In the genomic region with DNA sequence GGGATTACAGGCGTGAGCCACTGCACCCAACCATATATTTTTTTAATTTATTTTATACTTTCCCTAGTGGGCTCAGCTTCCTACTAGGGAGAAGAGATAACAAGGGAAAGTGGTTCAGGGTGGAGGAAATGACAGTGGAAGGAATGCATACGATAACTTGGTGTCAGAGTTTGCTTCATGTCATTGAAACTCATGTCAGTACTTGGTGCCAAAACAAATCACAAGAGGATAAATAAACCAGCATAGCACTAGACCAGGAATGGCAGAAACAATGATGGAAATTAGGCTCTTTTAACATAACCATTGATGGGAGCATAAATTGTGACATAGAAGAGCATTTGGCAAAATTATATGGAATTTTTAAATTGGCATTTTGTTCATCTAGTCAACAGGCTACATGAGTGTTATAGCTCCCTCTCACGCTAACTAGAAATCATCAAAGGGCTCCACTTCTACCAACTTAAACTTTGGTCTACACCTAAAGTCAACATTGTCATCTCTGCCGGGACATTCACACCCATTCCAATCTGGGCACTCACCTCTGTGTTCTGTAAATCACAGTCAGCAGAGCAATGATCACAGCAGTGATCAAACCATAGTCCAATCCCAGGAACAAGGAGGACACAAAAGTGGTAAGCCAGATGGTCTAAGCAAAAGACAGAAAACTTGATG, we compare ENCODE assay signal across 1 cellular context.
A peak's percentile ranks its signal among the peaks of the same experiment; 100 is the strongest.
TF ChIP-seq lines count a peak whose summit lies in the region.

No MANE protein-coding gene starts in this region.

TF ChIP-seq in HepG2, 621 proteins besides CTCF, POLR2A, EP300 and RAD21 (continued from another document and continues in another):
- TF ChIP-seq, protein P1, sequence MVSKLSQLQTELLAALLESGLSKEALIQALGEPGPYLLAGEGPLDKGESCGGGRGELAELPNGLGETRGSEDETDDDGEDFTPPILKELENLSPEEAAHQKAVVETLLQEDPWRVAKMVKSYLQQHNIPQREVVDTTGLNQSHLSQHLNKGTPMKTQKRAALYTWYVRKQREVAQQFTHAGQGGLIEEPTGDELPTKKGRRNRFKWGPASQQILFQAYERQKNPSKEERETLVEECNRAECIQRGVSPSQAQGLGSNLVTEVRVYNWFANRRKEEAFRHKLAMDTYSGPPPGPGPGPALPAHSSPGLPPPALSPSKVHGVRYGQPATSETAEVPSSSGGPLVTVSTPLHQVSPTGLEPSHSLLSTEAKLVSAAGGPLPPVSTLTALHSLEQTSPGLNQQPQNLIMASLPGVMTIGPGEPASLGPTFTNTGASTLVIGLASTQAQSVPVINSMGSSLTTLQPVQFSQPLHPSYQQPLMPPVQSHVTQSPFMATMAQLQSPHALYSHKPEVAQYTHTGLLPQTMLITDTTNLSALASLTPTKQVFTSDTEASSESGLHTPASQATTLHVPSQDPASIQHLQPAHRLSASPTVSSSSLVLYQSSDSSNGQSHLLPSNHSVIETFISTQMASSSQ (IDR thresholded peaks at IDR 0.05; ENCODE audit: low read depth) = no peak
- TF ChIP-seq, protein P1 (CRISPR knock-in tag; IDR thresholded peaks at IDR 0.05; ENCODE audit: borderline replicate concordance) = no peak
- TF ChIP-seq NCOR1 (IDR thresholded peaks at IDR 0.05; ENCODE audit: borderline replicate concordance, low read length) = peak; percentile 59; the same call in 1 of the 2 replicates
- TF ChIP-seq ZFX (CRISPR knock-in tag; IDR thresholded peaks at IDR 0.05; ENCODE audit: low read depth) = no peak
- no peak for TF ChIP-seq NPAS2 (CRISPR knock-in tag; IDR thresholded peaks at IDR 0.05; ENCODE audit: borderline replicate concordance)
- TF ChIP-seq, protein P2, sequence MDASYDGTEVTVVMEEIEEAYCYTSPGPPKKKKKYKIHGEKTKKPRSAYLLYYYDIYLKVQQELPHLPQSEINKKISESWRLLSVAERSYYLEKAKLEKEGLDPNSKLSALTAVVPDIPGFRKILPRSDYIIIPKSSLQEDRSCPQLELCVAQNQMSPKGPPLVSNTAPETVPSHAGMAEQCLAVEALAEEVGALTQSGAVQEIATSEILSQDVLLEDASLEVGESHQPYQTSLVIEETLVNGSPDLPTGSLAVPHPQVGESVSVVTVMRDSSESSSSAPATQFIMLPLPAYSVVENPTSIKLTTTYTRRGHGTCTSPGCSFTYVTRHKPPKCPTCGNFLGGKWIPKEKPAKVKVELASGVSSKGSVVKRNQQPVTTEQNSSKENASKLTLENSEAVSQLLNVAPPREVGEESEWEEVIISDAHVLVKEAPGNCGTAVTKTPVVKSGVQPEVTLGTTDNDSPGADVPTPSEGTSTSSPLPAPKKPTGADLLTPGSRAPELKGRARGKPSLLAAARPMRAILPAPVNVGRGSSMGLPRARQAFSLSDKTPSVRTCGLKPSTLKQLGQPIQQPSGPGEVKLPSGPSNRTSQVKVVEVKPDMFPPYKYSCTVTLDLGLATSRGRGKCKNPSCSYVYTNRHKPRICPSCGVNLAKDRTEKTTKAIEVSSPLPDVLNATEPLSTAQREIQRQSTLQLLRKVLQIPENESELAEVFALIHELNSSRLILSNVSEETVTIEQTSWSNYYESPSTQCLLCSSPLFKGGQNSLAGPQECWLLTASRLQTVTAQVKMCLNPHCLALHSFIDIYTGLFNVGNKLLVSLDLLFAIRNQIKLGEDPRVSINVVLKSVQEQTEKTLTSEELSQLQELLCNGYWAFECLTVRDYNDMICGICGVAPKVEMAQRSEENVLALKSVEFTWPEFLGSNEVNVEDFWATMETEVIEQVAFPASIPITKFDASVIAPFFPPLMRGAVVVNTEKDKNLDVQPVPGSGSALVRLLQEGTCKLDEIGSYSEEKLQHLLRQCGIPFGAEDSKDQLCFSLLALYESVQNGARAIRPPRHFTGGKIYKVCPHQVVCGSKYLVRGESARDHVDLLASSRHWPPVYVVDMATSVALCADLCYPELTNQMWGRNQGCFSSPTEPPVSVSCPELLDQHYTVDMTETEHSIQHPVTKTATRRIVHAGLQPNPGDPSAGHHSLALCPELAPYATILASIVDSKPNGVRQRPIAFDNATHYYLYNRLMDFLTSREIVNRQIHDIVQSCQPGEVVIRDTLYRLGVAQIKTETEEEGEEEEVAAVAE (CRISPR knock-in tag; IDR thresholded peaks at IDR 0.05; ENCODE audit: borderline replicate concordance) = no peak
- TF ChIP-seq, protein P3, sequence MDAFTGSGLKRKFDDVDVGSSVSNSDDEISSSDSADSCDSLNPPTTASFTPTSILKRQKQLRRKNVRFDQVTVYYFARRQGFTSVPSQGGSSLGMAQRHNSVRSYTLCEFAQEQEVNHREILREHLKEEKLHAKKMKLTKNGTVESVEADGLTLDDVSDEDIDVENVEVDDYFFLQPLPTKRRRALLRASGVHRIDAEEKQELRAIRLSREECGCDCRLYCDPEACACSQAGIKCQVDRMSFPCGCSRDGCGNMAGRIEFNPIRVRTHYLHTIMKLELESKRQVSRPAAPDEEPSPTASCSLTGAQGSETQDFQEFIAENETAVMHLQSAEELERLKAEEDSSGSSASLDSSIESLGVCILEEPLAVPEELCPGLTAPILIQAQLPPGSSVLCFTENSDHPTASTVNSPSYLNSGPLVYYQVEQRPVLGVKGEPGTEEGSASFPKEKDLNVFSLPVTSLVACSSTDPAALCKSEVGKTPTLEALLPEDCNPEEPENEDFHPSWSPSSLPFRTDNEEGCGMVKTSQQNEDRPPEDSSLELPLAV (CRISPR knock-in tag; conservative IDR thresholded peaks at IDR 0.05; ENCODE audit: low read depth) = no peak
- peak; percentile 87 for TF ChIP-seq KDM6A (CRISPR knock-in tag; IDR thresholded peaks at IDR 0.05; ENCODE audit: low read depth)
- TF ChIP-seq, protein P4, sequence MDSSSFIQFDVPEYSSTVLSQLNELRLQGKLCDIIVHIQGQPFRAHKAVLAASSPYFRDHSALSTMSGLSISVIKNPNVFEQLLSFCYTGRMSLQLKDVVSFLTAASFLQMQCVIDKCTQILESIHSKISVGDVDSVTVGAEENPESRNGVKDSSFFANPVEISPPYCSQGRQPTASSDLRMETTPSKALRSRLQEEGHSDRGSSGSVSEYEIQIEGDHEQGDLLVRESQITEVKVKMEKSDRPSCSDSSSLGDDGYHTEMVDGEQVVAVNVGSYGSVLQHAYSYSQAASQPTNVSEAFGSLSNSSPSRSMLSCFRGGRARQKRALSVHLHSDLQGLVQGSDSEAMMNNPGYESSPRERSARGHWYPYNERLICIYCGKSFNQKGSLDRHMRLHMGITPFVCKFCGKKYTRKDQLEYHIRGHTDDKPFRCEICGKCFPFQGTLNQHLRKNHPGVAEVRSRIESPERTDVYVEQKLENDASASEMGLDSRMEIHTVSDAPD (CRISPR knock-in tag; IDR thresholded peaks at IDR 0.05) = peak; percentile 68; the same call in 1 of the 2 replicates
- TF ChIP-seq HDAC2 (CRISPR knock-in tag; IDR thresholded peaks at IDR 0.05) = peak; percentile 66; the same call in 1 of the 2 replicates
- peak; percentile 20; the same call in 1 of the 2 replicates for TF ChIP-seq ZNF292 (CRISPR knock-in tag; IDR thresholded peaks at IDR 0.05; ENCODE audit: borderline replicate concordance, low read depth)
- TF ChIP-seq, protein P5, sequence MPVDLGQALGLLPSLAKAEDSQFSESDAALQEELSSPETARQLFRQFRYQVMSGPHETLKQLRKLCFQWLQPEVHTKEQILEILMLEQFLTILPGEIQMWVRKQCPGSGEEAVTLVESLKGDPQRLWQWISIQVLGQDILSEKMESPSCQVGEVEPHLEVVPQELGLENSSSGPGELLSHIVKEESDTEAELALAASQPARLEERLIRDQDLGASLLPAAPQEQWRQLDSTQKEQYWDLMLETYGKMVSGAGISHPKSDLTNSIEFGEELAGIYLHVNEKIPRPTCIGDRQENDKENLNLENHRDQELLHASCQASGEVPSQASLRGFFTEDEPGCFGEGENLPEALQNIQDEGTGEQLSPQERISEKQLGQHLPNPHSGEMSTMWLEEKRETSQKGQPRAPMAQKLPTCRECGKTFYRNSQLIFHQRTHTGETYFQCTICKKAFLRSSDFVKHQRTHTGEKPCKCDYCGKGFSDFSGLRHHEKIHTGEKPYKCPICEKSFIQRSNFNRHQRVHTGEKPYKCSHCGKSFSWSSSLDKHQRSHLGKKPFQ (CRISPR knock-in tag; IDR thresholded peaks at IDR 0.05; ENCODE audit: insufficient replicate concordance) = no peak
- 0 out of 2 replicates have a peak, but pooled peaks have one; percentile 55 for TF ChIP-seq KLF6 (CRISPR knock-in tag; IDR thresholded peaks at IDR 0.05)
- TF ChIP-seq ZFP82 (CRISPR knock-in tag; IDR thresholded peaks at IDR 0.05; ENCODE audit: borderline replicate concordance) = no peak
- TF ChIP-seq, protein P6, sequence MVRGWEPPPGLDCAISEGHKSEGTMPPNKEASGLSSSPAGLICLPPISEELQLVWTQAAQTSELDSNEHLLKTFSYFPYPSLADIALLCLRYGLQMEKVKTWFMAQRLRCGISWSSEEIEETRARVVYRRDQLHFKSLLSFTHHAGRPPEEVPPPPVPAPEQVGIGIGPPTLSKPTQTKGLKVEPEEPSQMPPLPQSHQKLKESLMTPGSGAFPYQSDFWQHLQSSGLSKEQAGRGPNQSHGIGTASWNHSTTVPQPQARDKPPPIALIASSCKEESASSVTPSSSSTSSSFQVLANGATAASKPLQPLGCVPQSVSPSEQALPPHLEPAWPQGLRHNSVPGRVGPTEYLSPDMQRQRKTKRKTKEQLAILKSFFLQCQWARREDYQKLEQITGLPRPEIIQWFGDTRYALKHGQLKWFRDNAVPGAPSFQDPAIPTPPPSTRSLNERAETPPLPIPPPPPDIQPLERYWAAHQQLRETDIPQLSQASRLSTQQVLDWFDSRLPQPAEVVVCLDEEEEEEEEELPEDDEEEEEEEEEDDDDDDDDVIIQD (CRISPR knock-in tag; IDR thresholded peaks at IDR 0.05; ENCODE audit: low read depth) = peak; percentile 55; the same call in 1 of the 2 replicates
- TF ChIP-seq, protein P7, sequence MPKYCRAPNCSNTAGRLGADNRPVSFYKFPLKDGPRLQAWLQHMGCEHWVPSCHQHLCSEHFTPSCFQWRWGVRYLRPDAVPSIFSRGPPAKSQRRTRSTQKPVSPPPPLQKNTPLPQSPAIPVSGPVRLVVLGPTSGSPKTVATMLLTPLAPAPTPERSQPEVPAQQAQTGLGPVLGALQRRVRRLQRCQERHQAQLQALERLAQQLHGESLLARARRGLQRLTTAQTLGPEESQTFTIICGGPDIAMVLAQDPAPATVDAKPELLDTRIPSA (CRISPR knock-in tag; IDR thresholded peaks at IDR 0.05; ENCODE audit: borderline replicate concordance) = no peak
- TF ChIP-seq, protein P8, sequence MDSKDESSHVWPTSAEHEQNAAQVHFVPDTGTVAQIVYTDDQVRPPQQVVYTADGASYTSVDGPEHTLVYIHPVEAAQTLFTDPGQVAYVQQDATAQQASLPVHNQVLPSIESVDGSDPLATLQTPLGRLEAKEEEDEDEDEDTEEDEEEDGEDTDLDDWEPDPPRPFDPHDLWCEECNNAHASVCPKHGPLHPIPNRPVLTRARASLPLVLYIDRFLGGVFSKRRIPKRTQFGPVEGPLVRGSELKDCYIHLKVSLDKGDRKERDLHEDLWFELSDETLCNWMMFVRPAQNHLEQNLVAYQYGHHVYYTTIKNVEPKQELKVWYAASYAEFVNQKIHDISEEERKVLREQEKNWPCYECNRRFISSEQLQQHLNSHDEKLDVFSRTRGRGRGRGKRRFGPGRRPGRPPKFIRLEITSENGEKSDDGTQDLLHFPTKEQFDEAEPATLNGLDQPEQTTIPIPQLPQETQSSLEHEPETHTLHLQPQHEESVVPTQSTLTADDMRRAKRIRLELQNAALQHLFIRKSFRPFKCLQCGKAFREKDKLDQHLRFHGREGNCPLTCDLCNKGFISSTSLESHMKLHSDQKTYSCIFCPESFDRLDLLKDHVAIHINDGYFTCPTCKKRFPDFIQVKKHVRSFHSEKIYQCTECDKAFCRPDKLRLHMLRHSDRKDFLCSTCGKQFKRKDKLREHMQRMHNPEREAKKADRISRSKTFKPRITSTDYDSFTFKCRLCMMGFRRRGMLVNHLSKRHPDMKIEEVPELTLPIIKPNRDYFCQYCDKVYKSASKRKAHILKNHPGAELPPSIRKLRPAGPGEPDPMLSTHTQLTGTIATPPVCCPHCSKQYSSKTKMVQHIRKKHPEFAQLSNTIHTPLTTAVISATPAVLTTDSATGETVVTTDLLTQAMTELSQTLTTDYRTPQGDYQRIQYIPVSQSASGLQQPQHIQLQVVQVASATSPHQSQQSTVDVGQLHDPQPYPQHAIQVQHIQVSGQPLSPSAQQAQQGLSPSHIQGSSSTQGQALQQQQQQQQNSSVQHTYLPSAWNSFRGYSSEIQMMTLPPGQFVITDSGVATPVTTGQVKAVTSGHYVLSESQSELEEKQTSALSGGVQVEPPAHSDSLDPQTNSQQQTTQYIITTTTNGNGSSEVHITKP (CRISPR knock-in tag; IDR thresholded peaks at IDR 0.05; ENCODE audit: low read depth) = no peak
- TF ChIP-seq, protein P9, sequence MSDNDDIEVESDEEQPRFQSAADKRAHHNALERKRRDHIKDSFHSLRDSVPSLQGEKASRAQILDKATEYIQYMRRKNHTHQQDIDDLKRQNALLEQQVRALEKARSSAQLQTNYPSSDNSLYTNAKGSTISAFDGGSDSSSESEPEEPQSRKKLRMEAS (IDR thresholded peaks at IDR 0.05) = no peak
- TF ChIP-seq SYNCRIP (IDR thresholded peaks at IDR 0.05; ENCODE audit: insufficient read depth, low read depth, low read length) = no peak
- TF ChIP-seq HNF4G (IDR thresholded peaks at IDR 0.05; ENCODE audit: borderline replicate concordance, low read depth, low read length) = peak; percentile 80
- TF ChIP-seq HNF4G (CRISPR knock-in tag; IDR thresholded peaks at IDR 0.05; ENCODE audit: borderline replicate concordance, low read depth) = no peak; the same call in 1 of the 2 replicates
- TF ChIP-seq SIX4 (CRISPR knock-in tag; IDR thresholded peaks at IDR 0.05) = no peak
- TF ChIP-seq CREB1 (IDR thresholded peaks at IDR 0.05) = 0 out of 2 replicates have a peak, but pooled peaks have one; percentile 17
- peak; percentile 27; the same call in 1 of the 2 replicates for TF ChIP-seq CREB1 (CRISPR knock-in tag; IDR thresholded peaks at IDR 0.05)
- no peak for TF ChIP-seq NFATC3 (CRISPR knock-in tag; IDR thresholded peaks at IDR 0.05)
- TF ChIP-seq JUND (CRISPR knock-in tag; IDR thresholded peaks at IDR 0.05) = no peak
- TF ChIP-seq ZNF543 (CRISPR knock-in tag; IDR thresholded peaks at IDR 0.05) = 0 out of 2 replicates have a peak, but pooled peaks have one; percentile 18
- peak; percentile 99 for TF ChIP-seq GFI1 (CRISPR knock-in tag; IDR thresholded peaks at IDR 0.05; ENCODE audit: borderline replicate concordance)
- TF ChIP-seq, protein P10, sequence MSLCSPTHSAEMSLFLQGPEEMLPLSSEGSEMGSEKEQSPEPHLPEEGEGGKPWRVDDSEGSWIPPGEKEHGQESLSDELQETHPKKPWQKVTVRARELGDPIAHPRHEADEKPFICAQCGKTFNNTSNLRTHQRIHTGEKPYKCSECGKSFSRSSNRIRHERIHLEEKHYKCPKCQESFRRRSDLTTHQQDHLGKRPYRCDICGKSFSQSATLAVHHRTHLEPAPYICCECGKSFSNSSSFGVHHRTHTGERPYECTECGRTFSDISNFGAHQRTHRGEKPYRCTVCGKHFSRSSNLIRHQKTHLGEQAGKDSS (CRISPR knock-in tag; IDR thresholded peaks at IDR 0.05; ENCODE audit: borderline replicate concordance, low read depth) = no peak
- TF ChIP-seq EHMT2 (IDR thresholded peaks at IDR 0.05; ENCODE audit: borderline replicate concordance, low read depth, low read length) = peak; percentile 78; the same call in 1 of the 2 replicates
- 0 out of 2 replicates have a peak, but pooled peaks have one; percentile 28 for TF ChIP-seq ZSCAN31 (CRISPR knock-in tag; IDR thresholded peaks at IDR 0.05; ENCODE audit: low read depth)
